ENCODE assay signal across 1 cellular context in genomic region chr22:46366801-46367706, GRCh38.
TF ChIP-seq lines count a peak whose summit lies in the region.

No MANE protein-coding gene starts in this region.

TF ChIP-seq in GM23338, 12 proteins besides CTCF, POLR2A, EP300 and RAD21 (continued from another document):
- no peak for TF ChIP-seq REST (IDR thresholded peaks at IDR 0.05; ENCODE audit: unreplicated experiment)
- no peak for TF ChIP-seq ZNF331 (CRISPR knock-in tag; IDR thresholded peaks at IDR 0.05; ENCODE audit: low read depth)
- TF ChIP-seq JUNB (IDR thresholded peaks at IDR 0.05; ENCODE audit: unreplicated experiment), result no peak
